Comparison of ENCODE assay signal across 6 cellular contexts in genomic region chrX:48910926-48911406, GRCh38. TPM values are rescaled to one million over a fixed set of nuclear protein-coding genes. Genes with fewer than 3 reads are reported as not detected.
DNase-seq lines count a peak whose midpoint lies in the region; ATAC-seq and TF ChIP-seq lines count a peak whose summit lies in the region.

No MANE protein-coding gene starts in this region.

- TF ChIP-seq CTCF in NB4 (IDR thresholded peaks at IDR 0.05; ENCODE audit: low read depth, low read length) (no peak), fibroblast of pulmonary artery (IDR thresholded peaks at IDR 0.05; ENCODE audit: low read length, missing control alignments) (no peak), testis (IDR thresholded peaks at IDR 0.05) (no peak)

- DNase-seq in NB4 (ENCODE audit: low read depth) (peak; percentile 62), fibroblast of pulmonary artery (ENCODE audit: low read depth) (peak; percentile 28), testis (no peak)

- 1% methylated on average over 10 to 12 of the region's 12 CpGs for WGBS in testis, 2 donors

- H3K27me3 ChIP-seq in BLaER1 (peaks cover 47% of the 10 kb centered on the region), testis (no peaks in the 10 kb centered on the region)

- peak overlapping the region; percentile 69; the same call in 1 of the 2 replicates for H3K27ac ChIP-seq in BLaER1
- H3K27ac ChIP-seq in testis = no peak overlapping the region

- peaks cover 32% of the 10 kb centered on the region for H3K36me3 ChIP-seq in BLaER1
- H3K36me3 ChIP-seq in testis (ENCODE audit: low read depth, missing control alignments) = no peaks in the 10 kb centered on the region

- H3K4me3 ChIP-seq in BLaER1 (peak overlapping the region; percentile 77), NB4 (ENCODE audit: low read depth, low read length) (peak overlapping the region; percentile 97), fibroblast of pulmonary artery (replicated peaks; ENCODE audit: low read depth, low read length) (peak overlapping the region; percentile 81), testis (peak overlapping the region; percentile 57 to 67)

- H3K9me3 ChIP-seq in BLaER1 (no peaks in the 10 kb centered on the region), testis (no peaks in the 10 kb centered on the region)

- H4K20me1 ChIP-seq in BLaER1 = peaks cover 25% of the 10 kb centered on the region

- ATAC-seq in GM19324 (IDR thresholded peaks at IDR 0.05; ENCODE audit: low FRiP score, unreplicated experiment) (no peak), GM21447 (IDR thresholded peaks at IDR 0.05; ENCODE audit: unreplicated experiment) (no peak)

- intact Hi-C loops in testis (cut with DNase I; ENCODE audit: low total_unique reads) = no loop called here

- H3K4me1 ChIP-seq in BLaER1 (peaks cover 24% of the 10 kb centered on the region), testis (no peaks in the 10 kb centered on the region)

- H3K9ac ChIP-seq in BLaER1 = peak overlapping the region; percentile 75

- no peak for TF ChIP-seq POLR2A in NB4 (IDR thresholded peaks at IDR 0.05; ENCODE audit: extremely low read depth, insufficient read length)
- TF ChIP-seq POLR2A in testis (IDR thresholded peaks at IDR 0.05) = no peak

- peak overlapping the region; percentile 78 for H3K4me2 ChIP-seq in BLaER1

RNA-seq across cellular contexts. Expression of gene SLC35A2, which starts 0.5 kb away (rescaled TPM):
- 10 to 100 TPM; 15.9 to 21.6 TPM for total RNA-seq in testis
- polyA plus RNA-seq in testis (ENCODE audit: insufficient read depth, low read depth, low replicate concordance) = 18.6 TPM

RNA-seq across cellular contexts. Expression of gene PIM2, which starts 7.9 kb away (rescaled TPM):
- 10 to 100 TPM; 21.5 to 23.0 TPM for total RNA-seq in testis
- polyA plus RNA-seq in testis (ENCODE audit: insufficient read depth, low read depth, low replicate concordance) = 20.6 TPM

RNA-seq across cellular contexts. Expression of gene PQBP1, which starts 13.2 kb away (rescaled TPM):
- total RNA-seq in testis = 10 to 100 TPM; 39.3 to 43.7 TPM
- 37.8 TPM for polyA plus RNA-seq in testis (ENCODE audit: insufficient read depth, low read depth, low replicate concordance)

RNA-seq across cellular contexts. Expression of gene TIMM17B, which starts 13.4 kb away (rescaled TPM):
- 10 to 100 TPM; 41.2 to 53.2 TPM for total RNA-seq in testis
- 32.9 TPM for polyA plus RNA-seq in testis (ENCODE audit: insufficient read depth, low read depth, low replicate concordance)

RNA-seq across cellular contexts. Expression of gene OTUD5, which starts 46.4 kb away (rescaled TPM):
- total RNA-seq in testis = 10 to 100 TPM; 74.3 to 77.1 TPM
- 36.2 TPM for polyA plus RNA-seq in testis (ENCODE audit: insufficient read depth, low read depth, low replicate concordance)
